8 cellular contexts compared by ENCODE assay signal in genomic region chrX:57592894-57593215, GRCh38. TPM values are rescaled to one million over a fixed set of nuclear protein-coding genes. Genes with fewer than 3 reads are reported as not detected.
DNase-seq lines count a peak whose midpoint lies in the region; ATAC-seq and TF ChIP-seq lines count a peak whose summit lies in the region.
"Not testable (repeated sequence)": the region's sequence is repeated elsewhere in the genome, so short reads cannot be mapped to it uniquely, and the experiment has no call there.

No MANE protein-coding gene starts in this region.

- H3K27me3 ChIP-seq in esophagus muscularis mucosa; mononuclear cell (ENCODE audit: insufficient read depth, low read length); stomach: not testable (repeated sequence)

- DNase-seq in DMS79 (lab: John Stamatoyannopoulos, UW): peak; percentile 39
- DNase-seq in NOMO-1 treated with DMSO at 0.1 percent for 48 hours (lab: John Stamatoyannopoulos, UW; ENCODE audit: unreplicated experiment): peak; percentile 11
- DNase-seq in esophagus muscularis mucosa (ENCODE audit: extremely low spot score): not testable (repeated sequence)
- DNase-seq in stomach: peak; percentile 51

- H3K9me3 Mint-ChIP-seq in activated T-helper 17 cell treated with anti-CD3 and anti-CD28 coated beads, Interleukin-2, amount 50 U/mL, for 72 hours: not testable (repeated sequence)

- H3K27ac ChIP-seq in esophagus muscularis mucosa (replicated peaks in 1 of 4) (peak overlapping the region; percentile 92 to 95 (median 94)), stomach (peak overlapping the region; percentile 89 to 95 (median 94))

- peaks cover 36% of the 10 kb centered on the region for H3K36me3 Mint-ChIP-seq in activated T-helper 17 cell treated with anti-CD3 and anti-CD28 coated beads, Interleukin-2, amount 50 U/mL, for 72 hours (ENCODE audit: low read depth)

- not testable (repeated sequence) for TF ChIP-seq EP300 in esophagus muscularis mucosa (IDR thresholded peaks at IDR 0.05); stomach (IDR thresholded peaks at IDR 0.05)

- H3K4me3 Mint-ChIP-seq in activated T-helper 17 cell treated with anti-CD3 and anti-CD28 coated beads, Interleukin-2, amount 50 U/mL, for 72 hours: peak overlapping the region; percentile 63

- H3K27me3 Mint-ChIP-seq in activated T-helper 17 cell treated with anti-CD3 and anti-CD28 coated beads, Interleukin-2, amount 50 U/mL, for 72 hours: not testable (repeated sequence)

- intact Hi-C loops in esophagus muscularis mucosa (cut with DNase I): loop anchor here (10.0 kb wide), 1 partner anchor 322 kb away; the partner anchor contains the start of gene ZXDA
- intact Hi-C loops in stomach (cut with DNase I; ENCODE audit: low total_unique reads): not testable (repeated sequence)

- ATAC-seq in GM21515 (IDR thresholded peaks at IDR 0.05; ENCODE audit: unreplicated experiment) (peak; percentile 51), HG03457 (IDR thresholded peaks at IDR 0.05; ENCODE audit: unreplicated experiment) (peak; percentile 20)
- ATAC-seq in activated T-helper 17 cell treated with anti-CD3 and anti-CD28 coated beads, Interleukin-2, amount 50 U/mL, for 72 hours (replicated peaks): peak; percentile 36

- not testable (repeated sequence) for TF ChIP-seq CTCF in esophagus muscularis mucosa (IDR thresholded peaks at IDR 0.05)
- TF ChIP-seq CTCF in stomach (IDR thresholded peaks at IDR 0.05): peak in 1 of 7 experiments; percentile 10

- not testable (repeated sequence) for H3K9me3 ChIP-seq in esophagus muscularis mucosa; mononuclear cell (ENCODE audit: low read depth, low read length); stomach

- 31% methylated on average over 7 of the region's 15 CpGs for WGBS in esophagus muscularis mucosa
- WGBS in stomach, 5 donors: 12 to 50% (median 16%) methylated on average over 9 to 14 of the region's 15 CpGs

- not testable (repeated sequence) for H3K27ac Mint-ChIP-seq in activated T-helper 17 cell treated with anti-CD3 and anti-CD28 coated beads, Interleukin-2, amount 50 U/mL, for 72 hours

- peak overlapping the region; percentile 61 to 74 (median 66) for H3K4me3 ChIP-seq in esophagus muscularis mucosa
- peak overlapping the region; percentile 32 for H3K4me3 ChIP-seq in mononuclear cell (ENCODE audit: low read length)
- peak overlapping the region; percentile 51 to 58 (median 53) for H3K4me3 ChIP-seq in stomach

- not testable (repeated sequence) for TF ChIP-seq POLR2A in esophagus muscularis mucosa (IDR thresholded peaks at IDR 0.05; ENCODE audit: low read depth); stomach (IDR thresholded peaks at IDR 0.05)

- H3K4me1 ChIP-seq in esophagus muscularis mucosa (peaks cover 9 to 53% (median 39%) of the 10 kb centered on the region in 4 donors), mononuclear cell (ENCODE audit: insufficient read depth, low read length) (peaks cover 29% of the 10 kb centered on the region), stomach (peaks cover 0 to 37% (median 18%) of the 10 kb centered on the region in 4 donors)

- H3K4me1 Mint-ChIP-seq in activated T-helper 17 cell treated with anti-CD3 and anti-CD28 coated beads, Interleukin-2, amount 50 U/mL, for 72 hours: peaks cover 20% of the 10 kb centered on the region

- H3K36me3 ChIP-seq in esophagus muscularis mucosa, stomach: not testable (repeated sequence)

RNA-seq across cellular contexts. Expression of gene ZXDB, which starts 1.0 kb away (rescaled TPM):
- total RNA-seq in activated T-helper 17 cell treated with anti-CD3 and anti-CD28 coated beads, Interleukin-2, amount 50 U/mL, for 72 hours: 1 to 10 TPM; 5.8 to 8.9 TPM
- total RNA-seq in esophagus muscularis mucosa: 10 to 100 TPM; 13.3 to 17.2 (median 15.5) TPM
- 45.3 TPM for total RNA-seq in mononuclear cell
- total RNA-seq in stomach: 10 to 100 TPM in 2 of 5 donors, 1 to 10 TPM in 3; 5.8 to 15.6 (median 9.8) TPM
- 1 to 10 TPM; 1.5 to 2.1 (median 1.7) TPM for polyA plus RNA-seq in stomach
